In genomic region chr4:2331043-2331420, GRCh38 we compare ENCODE assay signal across 17 cellular contexts.
DNase-seq lines count a peak whose midpoint lies in the region; ATAC-seq and TF ChIP-seq lines count a peak whose summit lies in the region.
"Had no signal": no experiment of that assay in that cellular context is flagged by ENCODE, and none has a peak within 500 bp of the region (broad histone marks: within the 10 kb centered on the region; RNA-seq: fewer than 3 reads in every experiment).

No MANE protein-coding gene starts in this region.

- 100% methylated on average over 5 of the region's 11 CpGs; no CpG with 5 or more reads in 1 of the 2 experiments for WGBS in IMR-90 (ENCODE audit: extremely low coverage in 2 of 2, insufficient read length in 1 of 2), 2 experiments

- ATAC-seq in CD8-positive, alpha-beta T cell, result no peak
- ATAC-seq in IMR-90 (ENCODE audit: low read depth), result no peak
- no peak for ATAC-seq in mucosa of descending colon
- no peak for ATAC-seq in activated T-helper 17 cell treated with anti-CD3 and anti-CD28 coated beads, Interleukin-2, amount 50 U/mL, for 72 hours (replicated peaks)

- no peaks in the 10 kb centered on the region for H3K27me3 ChIP-seq in CD8-positive, alpha-beta T cell (ENCODE audit: insufficient read depth, low read length)
- H3K27me3 ChIP-seq in IMR-90 (ENCODE audit: control insufficient read depth, insufficient read depth, low read length), result peaks cover 8% of the 10 kb centered on the region
- H3K27me3 ChIP-seq: BE2C had no signal

- H3K27me3 Mint-ChIP-seq in CD8-positive, alpha-beta T cell (ENCODE audit: low read depth), result no peaks in the 10 kb centered on the region
- no peaks in the 10 kb centered on the region for H3K27me3 Mint-ChIP-seq in osteocyte (ENCODE audit: unreplicated experiment)
- no peaks in the 10 kb centered on the region for H3K27me3 Mint-ChIP-seq in activated T-helper 17 cell treated with anti-CD3 and anti-CD28 coated beads, Interleukin-2, amount 50 U/mL, for 72 hours
- peaks cover 5% of the 10 kb centered on the region for H3K27me3 Mint-ChIP-seq in activated CD4-positive, alpha-beta T cell treated with anti-CD3 and anti-CD28 coated beads, Interleukin-2, amount 10 ng/mL, durations not matched to agents 24 days and 14 days
- H3K27me3 Mint-ChIP-seq: CD4-positive, alpha-beta memory T cell had no signal

- H2AK9ac ChIP-seq in IMR-90 (replicated peaks; ENCODE audit: low read depth, low read length, poor library complexity), result peak overlapping the region; percentile 60

- no peaks in the 10 kb centered on the region for H4K20me1 ChIP-seq in IMR-90 (ENCODE audit: insufficient read depth, low read length)

- no peak overlapping the region for H2AFZ ChIP-seq in IMR-90 (replicated peaks; ENCODE audit: low read length, poor library complexity)

- no peak overlapping the region for H3K27ac ChIP-seq in CD8-positive, alpha-beta T cell (ENCODE audit: low read depth, low read length)
- peak overlapping the region; percentile 47 for H3K27ac ChIP-seq in IMR-90 (ENCODE audit: insufficient read depth, low read length)
- H3K27ac ChIP-seq: C4-2B had no signal

- TF ChIP-seq RAD21 in IMR-90 (IDR thresholded peaks at IDR 0.05; ENCODE audit: low read length), result no peak

- H3K9me3 ChIP-seq in CD8-positive, alpha-beta T cell (ENCODE audit: low read length), result no peaks in the 10 kb centered on the region
- H3K9me3 ChIP-seq in IMR-90 (ENCODE audit: control insufficient read depth, insufficient read depth, low read length) (peaks cover 2% of the 10 kb centered on the region; the same call in 1 of the 2 replicates), mucosa of descending colon (peaks cover 13% of the 10 kb centered on the region)
- H3K9me3 ChIP-seq: BE2C, HAP-1 had no signal

- no TSS peak for BruUV-seq in IMR-90 (replicated peaks; lab: Mats Ljungman, UMichigan)

- in situ Hi-C loops in IMR-90 (cut with MboI; ENCODE audit: low sequenced_read_pairs), result no loop called here

- peaks cover 19% of the 10 kb centered on the region for H3K9me3 Mint-ChIP-seq in CD8-positive, alpha-beta T cell
- peaks cover 12% of the 10 kb centered on the region for H3K9me3 Mint-ChIP-seq in osteocyte (ENCODE audit: unreplicated experiment)
- peaks cover 11% of the 10 kb centered on the region for H3K9me3 Mint-ChIP-seq in activated T-helper 17 cell treated with anti-CD3 and anti-CD28 coated beads, Interleukin-2, amount 50 U/mL, for 72 hours
- peaks cover 5% of the 10 kb centered on the region for H3K9me3 Mint-ChIP-seq in activated CD4-positive, alpha-beta T cell treated with anti-CD3 and anti-CD28 coated beads, Interleukin-2, amount 10 ng/mL, durations not matched to agents 24 days and 14 days

- peak overlapping the region; percentile 73 for H2BK5ac ChIP-seq in IMR-90 (ENCODE audit: low read depth, low read length, poor library complexity, severe bottlenecking)

- no peak overlapping the region for H3K23ac ChIP-seq in IMR-90 (ENCODE audit: low read depth, low read length)

- H3K4me1 Mint-ChIP-seq in CD8-positive, alpha-beta T cell (ENCODE audit: low read depth), result peaks cover 5% of the 10 kb centered on the region
- peaks cover 27% of the 10 kb centered on the region for H3K4me1 Mint-ChIP-seq in osteocyte (ENCODE audit: unreplicated experiment)
- H3K4me1 Mint-ChIP-seq in activated T-helper 17 cell treated with anti-CD3 and anti-CD28 coated beads, Interleukin-2, amount 50 U/mL, for 72 hours, result no peaks in the 10 kb centered on the region
- no peaks in the 10 kb centered on the region for H3K4me1 Mint-ChIP-seq in activated CD4-positive, alpha-beta T cell treated with anti-CD3 and anti-CD28 coated beads, Interleukin-2, amount 10 ng/mL, durations not matched to agents 24 days and 14 days

- no peak overlapping the region for H3K14ac ChIP-seq in IMR-90 (replicated peaks; ENCODE audit: low read depth, low read length)

- no peak for TF ChIP-seq POLR2A in IMR-90 (IDR thresholded peaks at IDR 0.05; ENCODE audit: low read depth, low read length)

- CTCF ChIA-PET in CD8-positive, alpha-beta T cell (lab: Charles Lee), result no interaction called here
- CTCF ChIA-PET in IMR-90 (lab: Yijun Ruan, JAX), result no interaction called here

- no peak for TF ChIP-seq CTCF in CD8-positive, alpha-beta T cell (IDR thresholded peaks at IDR 0.05)
- TF ChIP-seq CTCF in IMR-90 (conservative IDR thresholded peaks at IDR 0.05; ENCODE audit: low read depth, low read length) (no peak), osteocyte (IDR thresholded peaks at IDR 0.05) (no peak), mucosa of descending colon (IDR thresholded peaks at IDR 0.05) (no peak)

- peak overlapping the region; percentile 59 for H4K91ac ChIP-seq in IMR-90 (ENCODE audit: insufficient read depth, low read depth, low read length)

- peak overlapping the region; percentile 86 for H2BK20ac ChIP-seq in IMR-90 (ENCODE audit: low read depth, low read length)

- peak overlapping the region; percentile 95 for H2BK120ac ChIP-seq in IMR-90 (ENCODE audit: low read depth, low read length)

- H3K4me3 Mint-ChIP-seq in CD8-positive, alpha-beta T cell, result no peak overlapping the region
- H3K4me3 Mint-ChIP-seq in osteocyte (ENCODE audit: unreplicated experiment), result no peak overlapping the region
- H3K4me3 Mint-ChIP-seq in activated T-helper 17 cell treated with anti-CD3 and anti-CD28 coated beads, Interleukin-2, amount 50 U/mL, for 72 hours, result no peak overlapping the region
- H3K4me3 Mint-ChIP-seq in activated CD4-positive, alpha-beta T cell treated with anti-CD3 and anti-CD28 coated beads, Interleukin-2, amount 10 ng/mL, durations not matched to agents 24 days and 14 days, result no peak overlapping the region
- H3K4me3 Mint-ChIP-seq: CD4-positive, alpha-beta memory T cell had no signal

- H3K27ac Mint-ChIP-seq in CD8-positive, alpha-beta T cell, result peak overlapping the region; percentile 22
- peak overlapping the region; percentile 60 for H3K27ac Mint-ChIP-seq in osteocyte (ENCODE audit: unreplicated experiment)
- no peak overlapping the region for H3K27ac Mint-ChIP-seq in activated T-helper 17 cell treated with anti-CD3 and anti-CD28 coated beads, Interleukin-2, amount 50 U/mL, for 72 hours
- H3K27ac Mint-ChIP-seq in activated CD4-positive, alpha-beta T cell treated with anti-CD3 and anti-CD28 coated beads, Interleukin-2, amount 10 ng/mL, durations not matched to agents 24 days and 14 days, result no peak overlapping the region
- H3K27ac Mint-ChIP-seq: CD4-positive, alpha-beta memory T cell had no signal

- no peak overlapping the region for H3K4me2 ChIP-seq in IMR-90 (ENCODE audit: low read depth, low read length)

- peak overlapping the region; percentile 97 for H2AK5ac ChIP-seq in IMR-90 (ENCODE audit: low read depth, low read length)

- no peak overlapping the region for H3K56ac ChIP-seq in IMR-90 (ENCODE audit: extremely low read depth, insufficient read depth, low read length)

- dilution Hi-C loops in IMR-90 (cut with HindIII; ENCODE audit: low sequenced_read_pairs, unreplicated experiment), result no loop called here

- no peaks in the 10 kb centered on the region for H3K36me3 ChIP-seq in CD8-positive, alpha-beta T cell (ENCODE audit: insufficient read depth, low read length)
- H3K36me3 ChIP-seq in IMR-90 (ENCODE audit: control insufficient read depth, insufficient read depth, low read length) (no peaks in the 10 kb centered on the region), mucosa of descending colon (ENCODE audit: low read depth) (no peaks in the 10 kb centered on the region)
- H3K36me3 ChIP-seq: BE2C, HAP-1 had no signal

- no peak overlapping the region for H3K4me3 ChIP-seq in CD8-positive, alpha-beta T cell (ENCODE audit: low read depth, low read length)
- H3K4me3 ChIP-seq in IMR-90 (ENCODE audit: insufficient read depth, low read depth, low read length) (no peak overlapping the region), mucosa of descending colon (no peak overlapping the region)
- H3K4me3 ChIP-seq: HAP-1 had no signal

- DNase-seq in CD8-positive, alpha-beta T cell, result no peak
- no peak for DNase-seq in IMR-90
- DNase-seq in SW480 (ENCODE audit: low spot score), result peak; percentile 2
- no peak for DNase-seq in osteocyte (ENCODE audit: extremely low spot score, unreplicated experiment)
- DNase-seq in mucosa of descending colon, result no peak
- no peak for DNase-seq in activated CD4-positive, alpha-beta T cell treated with anti-CD3 and anti-CD28 coated beads, Interleukin-2, amount 10 ng/mL, durations not matched to agents 24 days and 14 days
- DNase-seq: BE2C; CD4-positive, alpha-beta memory T cell; COR-L47; DMS153; DMS79 treated with DMSO at 0.1 percent for 48 hours; EL; GOT3; HFFc6 had no signal

- H3K79me1 ChIP-seq in IMR-90 (ENCODE audit: low read depth in 1 of 2, low read length in 2 of 2), result no peaks in the 10 kb centered on the region; a peak in 1 of 4 replicates

- H3K9me1 ChIP-seq in IMR-90 (ENCODE audit: insufficient read depth, low read length), result peaks cover 7% of the 10 kb centered on the region

- intact Hi-C loops in CD8-positive, alpha-beta T cell (cut with DNase I, micrococcal nuclease), result no loop called here
- intact Hi-C loops in IMR-90 (cut with micrococcal nuclease), result no loop called here
- intact Hi-C loops in mucosa of descending colon (cut with DNase I, micrococcal nuclease), result no loop called here
- intact Hi-C loops in activated CD4-positive, alpha-beta T cell treated with anti-CD3 and anti-CD28 coated beads, Interleukin-2, amount 10 ng/mL, durations not matched to agents 24 days and 14 days (cut with micrococcal nuclease), result no loop called here

- H3K4ac ChIP-seq in IMR-90 (ENCODE audit: low read depth, low read length), result peak overlapping the region; percentile 86

- H2BK15ac ChIP-seq in IMR-90 (ENCODE audit: low read depth, low read length), result peak overlapping the region; percentile 70; the same call in 2 of the 3 replicates

- peak overlapping the region; percentile 30 to 35; a peak in 2 of 4 replicates for H4K8ac ChIP-seq in IMR-90 (ENCODE audit: low read depth in 2 of 2, low read length in 2 of 2)

- POLR2A ChIA-PET in CD8-positive, alpha-beta T cell (lab: Charles Lee), result no interaction called here
- POLR2A ChIA-PET in IMR-90 (lab: Charles Lee; ENCODE audit: unreplicated experiment), result no interaction called here

- H3K4me1 ChIP-seq in CD8-positive, alpha-beta T cell (ENCODE audit: insufficient read depth, low read length), result no peaks in the 10 kb centered on the region
- H3K4me1 ChIP-seq in IMR-90 (ENCODE audit: control insufficient read depth, insufficient read depth, low read length), result peaks cover 10% of the 10 kb centered on the region
- peaks cover 8% of the 10 kb centered on the region for H3K4me1 ChIP-seq in mucosa of descending colon (ENCODE audit: low read depth)
- H3K4me1 ChIP-seq: BE2C, HAP-1 had no signal

- H3K18ac ChIP-seq in IMR-90 (ENCODE audit: low read depth, low read length), result peak overlapping the region; percentile 50; the same call in 1 of the 2 replicates

- H3K9ac ChIP-seq in IMR-90 (ENCODE audit: low read depth, low read length), result no peak overlapping the region

- peaks cover 30% of the 10 kb centered on the region for H3K36me3 Mint-ChIP-seq in CD8-positive, alpha-beta T cell
- H3K36me3 Mint-ChIP-seq in osteocyte (ENCODE audit: unreplicated experiment), result peaks cover 6% of the 10 kb centered on the region
- H3K36me3 Mint-ChIP-seq in activated T-helper 17 cell treated with anti-CD3 and anti-CD28 coated beads, Interleukin-2, amount 50 U/mL, for 72 hours (ENCODE audit: low read depth), result peaks cover 35% of the 10 kb centered on the region
- peaks cover 4% of the 10 kb centered on the region for H3K36me3 Mint-ChIP-seq in activated CD4-positive, alpha-beta T cell treated with anti-CD3 and anti-CD28 coated beads, Interleukin-2, amount 10 ng/mL, durations not matched to agents 24 days and 14 days (ENCODE audit: low read depth)

- peak overlapping the region; percentile 30; the same call in 1 of the 2 replicates for H4K5ac ChIP-seq in IMR-90 (ENCODE audit: low read depth, low read length)

Comparison
In these comparisons a context has a peak if more than half of its experiments do, and no peak if none do; other contexts are left out.
1. H3K27ac Mint-ChIP-seq: peak in CD8-positive, alpha-beta T cell (single experiment) and osteocyte (single experiment); none in activated T-helper 17 cell treated with anti-CD3 and anti-CD28 coated beads, Interleukin-2, amount 50 U/mL, for 72 hours (single experiment) and activated CD4-positive, alpha-beta T cell treated with anti-CD3 and anti-CD28 coated beads, Interleukin-2, amount 10 ng/mL, durations not matched to agents 24 days and 14 days (single experiment).